In the genomic region with DNA sequence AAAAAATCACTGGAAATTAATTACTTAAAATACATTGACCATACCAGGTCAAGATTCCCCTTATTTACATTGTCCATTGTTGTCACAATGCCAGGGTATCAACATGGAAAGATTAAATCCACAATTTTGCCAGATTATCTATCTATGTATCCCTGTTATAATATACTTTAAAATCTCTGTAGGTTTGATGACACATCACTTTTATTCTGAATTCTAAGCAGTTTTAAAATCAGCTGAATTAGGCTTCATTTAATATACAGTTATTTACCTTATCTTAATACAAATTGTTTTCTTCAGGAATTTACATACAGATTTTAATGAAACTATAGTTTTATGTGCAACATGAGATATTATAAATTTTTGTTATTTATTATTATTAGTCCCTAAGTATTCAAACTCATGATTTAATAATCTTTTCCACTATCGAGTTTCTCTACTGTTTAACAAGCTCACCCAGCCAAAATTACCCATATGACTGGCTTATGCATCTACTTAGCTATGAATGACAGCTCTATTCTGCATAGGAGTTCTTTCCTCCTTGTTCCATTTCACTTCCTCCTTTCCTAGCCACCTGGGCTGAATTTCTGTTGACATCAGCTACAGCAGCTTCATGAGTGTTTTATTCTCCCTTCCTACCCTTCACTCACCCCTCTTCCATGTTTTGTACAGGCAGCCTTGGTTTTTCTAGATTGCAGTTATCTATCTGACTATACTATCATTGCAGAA, we compare ENCODE assay signal across 13 cellular contexts.
DNase-seq lines count a peak whose midpoint lies in the region; ATAC-seq and TF ChIP-seq lines count a peak whose summit lies in the region.
"Had no signal": no experiment of that assay in that cellular context is flagged by ENCODE, and none has a peak within 500 bp of the region (broad histone marks: within the 10 kb centered on the region; RNA-seq: fewer than 3 reads in every experiment).

No MANE protein-coding gene starts in this region.

- no peak for TF ChIP-seq POLR2A in tibial nerve (IDR thresholded peaks at IDR 0.05)

- ATAC-seq in GM21619 (IDR thresholded peaks at IDR 0.05; ENCODE audit: unreplicated experiment) (peak; percentile 79), HG03159 (IDR thresholded peaks at IDR 0.05; ENCODE audit: unreplicated experiment) (peak; percentile 83), left colon (peak; percentile 78)
- ATAC-seq: left lobe of liver had no signal

- TF ChIP-seq CTCF in tibial nerve (IDR thresholded peaks at IDR 0.05): no peak

- no peak for TF ChIP-seq EP300 in tibial nerve (IDR thresholded peaks at IDR 0.05)

- no peak overlapping the region for H3K27ac ChIP-seq in tibial nerve
- H3K27ac ChIP-seq: 22Rv1, thoracic aorta had no signal

- no peaks in the 10 kb centered on the region for H3K9me3 ChIP-seq in tibial nerve
- H3K9me3 ChIP-seq: MG63, thoracic aorta had no signal

- WGBS in tibial nerve, 2 donors: 51 to 74% methylated on average over 1 of the region's 1 CpG

- intact Hi-C loops in left colon (cut with DNase I, micrococcal nuclease): no loop called here

- DNase-seq in DMS 273 (lab: John Stamatoyannopoulos, UW; ENCODE audit: unreplicated experiment): peak; percentile 3
- no peak for DNase-seq in DMS 273 treated with DMSO at 0.1 percent for 48 hours (lab: John Stamatoyannopoulos, UW)
- no peak for DNase-seq in left colon
- DNase-seq in stimulated activated naive CD4-positive, alpha-beta T cell treated with Interleukin-2 at 50 U/mL for 16 hours (lab: John Stamatoyannopoulos, UW): no peak
- DNase-seq in DMS114 treated with DMSO at 0.1 percent for 48 hours (lab: John Stamatoyannopoulos, UW; ENCODE audit: unreplicated experiment): no peak
- no peak for DNase-seq in tibial nerve (ENCODE audit: low spot score in 2 of 2)
- DNase-seq: CD8-positive, alpha-beta memory T cell; MG63 had no signal

- H3K4me1 ChIP-seq in tibial nerve: peaks cover 0 to 5% (median 0%) of the 10 kb centered on the region in 4 donors

- H3K36me3 ChIP-seq in tibial nerve: no peaks in the 10 kb centered on the region
- H3K36me3 ChIP-seq: MG63, thoracic aorta had no signal

- no peaks in the 10 kb centered on the region for H3K27me3 ChIP-seq in tibial nerve
- H3K27me3 ChIP-seq: MG63 had no signal

- H3K4me3 ChIP-seq in tibial nerve: no peak overlapping the region
- H3K4me3 ChIP-seq: MG63, thoracic aorta had no signal
